ENCODE assay signal across 9 cellular contexts in the genomic region with DNA sequence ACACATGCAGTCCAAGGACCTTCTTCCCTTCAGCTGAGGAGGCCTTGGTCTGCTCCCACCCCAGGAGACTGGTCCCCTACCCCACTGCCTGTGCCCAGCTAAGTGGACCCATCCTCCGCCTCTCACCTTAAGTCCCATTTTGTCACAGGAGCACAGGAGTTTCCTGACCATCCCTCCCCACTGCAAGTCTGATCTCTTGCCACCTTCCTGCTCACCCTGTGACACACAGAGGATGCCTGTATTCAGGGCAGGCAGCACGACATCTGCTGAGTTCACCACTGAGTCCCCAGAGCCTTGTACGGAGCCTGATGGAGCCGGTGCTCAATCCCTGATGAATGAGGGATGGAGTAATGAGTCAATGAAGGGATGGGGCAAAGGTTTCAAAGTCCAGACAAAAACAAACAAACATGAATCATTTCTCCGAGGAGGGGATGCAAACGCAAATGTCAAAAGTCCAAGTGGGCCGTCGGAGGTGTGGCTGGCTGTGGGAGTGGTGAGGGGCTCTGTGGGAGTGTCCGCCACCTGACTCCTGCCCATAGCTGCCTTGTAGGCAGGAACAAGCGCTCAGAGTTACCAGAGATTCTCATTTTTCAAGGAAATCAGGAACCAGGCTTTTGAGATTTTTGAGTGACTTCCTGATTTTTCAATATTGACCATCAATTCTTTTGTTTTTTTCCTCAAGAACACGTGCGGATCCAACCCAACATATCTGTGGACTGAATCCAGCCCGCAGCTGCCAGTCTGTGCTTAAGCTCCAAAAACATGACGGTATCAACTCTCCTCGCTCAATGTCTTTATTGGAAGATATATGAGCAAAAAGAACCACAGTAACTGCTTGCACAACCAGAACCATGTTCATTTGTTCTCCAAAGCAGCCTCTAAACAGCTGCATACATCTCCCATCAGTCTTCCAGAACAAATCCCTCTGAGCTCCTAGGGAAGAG. TPM values are rescaled to one million over a fixed set of nuclear protein-coding genes. Genes with fewer than 3 reads are reported as not detected.
DNase-seq lines count a peak whose midpoint lies in the region; ATAC-seq, FAIRE-seq and TF ChIP-seq lines count a peak whose summit lies in the region.
"Had no signal": no experiment of that assay in that cellular context is flagged by ENCODE, and none has a peak within 500 bp of the region (broad histone marks: within the 10 kb centered on the region; RNA-seq: fewer than 3 reads in every experiment).

No MANE protein-coding gene starts in this region.

- H3K9me3 Mint-ChIP-seq in activated naive CD8-positive, alpha-beta T cell treated with anti-CD3 and anti-CD28 coated beads, Interleukin-2, amount 10 ng/mL, durations not matched to agents 7 days and 5 days, result no peaks in the 10 kb centered on the region

- peak overlapping the region; percentile 78 to 99 (median 98) for H3K9ac ChIP-seq in BLaER1 treated with 17β-estradiol and CSF1 and Interleukin-3, amounts not matched to agents 10 nM and 100 nM

- H3K27ac ChIP-seq in BLaER1 treated with 17β-estradiol and CSF1 and Interleukin-3, amounts not matched to agents 10 nM and 100 nM, result peak overlapping the region; percentile 84 to 99 (median 94)

- H3K4me3 Mint-ChIP-seq in activated naive CD8-positive, alpha-beta T cell treated with anti-CD3 and anti-CD28 coated beads, Interleukin-2, amount 10 ng/mL, durations not matched to agents 7 days and 5 days, result peak overlapping the region; percentile 88

- no peaks in the 10 kb centered on the region for H3K27me3 ChIP-seq in BLaER1 treated with 17β-estradiol and CSF1 and Interleukin-3, amounts not matched to agents 10 nM and 100 nM

- DNase-seq in HuH-7 (ENCODE audit: low spot score) (peak; percentile 95), mucosa of gallbladder (ENCODE audit: low spot score) (peak; percentile 65), putamen (ENCODE audit: low spot score) (no peak), KG1 (lab: John Stamatoyannopoulos, UW) (no peak), HK-2 (ENCODE audit: unreplicated experiment) (no peak), GM12892 (ENCODE audit: insufficient read length) (no peak)
- DNase-seq in activated naive CD8-positive, alpha-beta T cell treated with anti-CD3 and anti-CD28 coated beads, Interleukin-2, amount 10 ng/mL, durations not matched to agents 7 days and 5 days, result no peak
- DNase-seq: NCI-H2107 had no signal

- H3K4me1 Mint-ChIP-seq in activated naive CD8-positive, alpha-beta T cell treated with anti-CD3 and anti-CD28 coated beads, Interleukin-2, amount 10 ng/mL, durations not matched to agents 7 days and 5 days, result peaks cover 74% of the 10 kb centered on the region

- no peak for ATAC-seq in activated naive CD8-positive, alpha-beta T cell treated with anti-CD3 and anti-CD28 coated beads, Interleukin-2, amount 10 ng/mL, durations not matched to agents 7 days and 5 days (ENCODE audit: low read depth)

- peak overlapping the region; percentile 91 to 99 (median 96) for H3K4me2 ChIP-seq in BLaER1 treated with 17β-estradiol and CSF1 and Interleukin-3, amounts not matched to agents 10 nM and 100 nM

- H3K4me1 ChIP-seq in BLaER1 treated with 17β-estradiol and CSF1 and Interleukin-3, amounts not matched to agents 10 nM and 100 nM, result peaks cover 77 to 89% (median 84%) of the 10 kb centered on the region in 10 experiments

- no peak for TF ChIP-seq POLR2A in GM12892 (IDR thresholded peaks at IDR 0.05; ENCODE audit: low read depth, low read length)

- peak overlapping the region; percentile 98 for H3K27ac Mint-ChIP-seq in activated naive CD8-positive, alpha-beta T cell treated with anti-CD3 and anti-CD28 coated beads, Interleukin-2, amount 10 ng/mL, durations not matched to agents 7 days and 5 days

- H3K4me3 ChIP-seq in BLaER1 treated with 17β-estradiol and CSF1 and Interleukin-3, amounts not matched to agents 10 nM and 100 nM, result peak overlapping the region; percentile 48 to 90 (median 66); a peak in 18 of 20 replicates

- peaks cover 7 to 66% (median 38%) of the 10 kb centered on the region in 11 experiments; a peak in 14 of 22 replicates for H4K20me1 ChIP-seq in BLaER1 treated with 17β-estradiol and CSF1 and Interleukin-3, amounts not matched to agents 10 nM and 100 nM

- H3K36me3 ChIP-seq in BLaER1 treated with 17β-estradiol and CSF1 and Interleukin-3, amounts not matched to agents 10 nM and 100 nM, result peaks cover 0 to 20% (median 0%) of the 10 kb centered on the region in 11 experiments; a peak in 5 of 22 replicates

- peaks cover 6% of the 10 kb centered on the region for H3K36me3 Mint-ChIP-seq in activated naive CD8-positive, alpha-beta T cell treated with anti-CD3 and anti-CD28 coated beads, Interleukin-2, amount 10 ng/mL, durations not matched to agents 7 days and 5 days

- POLR2A ChIA-PET in activated naive CD8-positive, alpha-beta T cell treated with anti-CD3 and anti-CD28 coated beads, Interleukin-2, amount 10 ng/mL, durations not matched to agents 7 days and 5 days (lab: Charles Lee), result interaction anchor here (0.8 to 4.0 kb wide), 5 partner anchors 7 to 156 kb away, joined by 3 to 19 read pairs (median 4); no protein-coding TSS in a partner anchor

- H3K9me3 ChIP-seq in BLaER1 treated with 17β-estradiol and CSF1 and Interleukin-3, amounts not matched to agents 10 nM and 100 nM (replicated peaks in 1 of 11), result no peaks in the 10 kb centered on the region

- FAIRE-seq in GM12892 (lab: Jason Lieb, UNC), result no peak

- no peaks in the 10 kb centered on the region for H3K27me3 Mint-ChIP-seq in activated naive CD8-positive, alpha-beta T cell treated with anti-CD3 and anti-CD28 coated beads, Interleukin-2, amount 10 ng/mL, durations not matched to agents 7 days and 5 days

RNA-seq across cellular contexts. Expression of a gene that starts 4.4 kb away (rescaled TPM):
- 100 to 1,000 TPM; 129 to 131 TPM for total RNA-seq in activated naive CD8-positive, alpha-beta T cell treated with anti-CD3 and anti-CD28 coated beads, Interleukin-2, amount 10 ng/mL, durations not matched to agents 7 days and 5 days
- 75.9 TPM for total RNA-seq in mucosa of gallbladder
- 58.6 TPM for polyA plus RNA-seq in GM12892 (2012; ENCODE audit: missing spikeins)

Comparison
In these comparisons a context has a peak if more than half of its experiments do, and no peak if none do; other contexts are left out.
1. DNase-seq: peak in HuH-7 (single experiment) and mucosa of gallbladder (single experiment); none in activated naive CD8-positive, alpha-beta T cell treated with anti-CD3 and anti-CD28 coated beads, Interleukin-2, amount 10 ng/mL, durations not matched to agents 7 days and 5 days (single experiment), putamen (single experiment), KG1 (single experiment), HK-2 (single experiment) and GM12892 (single experiment).